In the genomic region with DNA sequence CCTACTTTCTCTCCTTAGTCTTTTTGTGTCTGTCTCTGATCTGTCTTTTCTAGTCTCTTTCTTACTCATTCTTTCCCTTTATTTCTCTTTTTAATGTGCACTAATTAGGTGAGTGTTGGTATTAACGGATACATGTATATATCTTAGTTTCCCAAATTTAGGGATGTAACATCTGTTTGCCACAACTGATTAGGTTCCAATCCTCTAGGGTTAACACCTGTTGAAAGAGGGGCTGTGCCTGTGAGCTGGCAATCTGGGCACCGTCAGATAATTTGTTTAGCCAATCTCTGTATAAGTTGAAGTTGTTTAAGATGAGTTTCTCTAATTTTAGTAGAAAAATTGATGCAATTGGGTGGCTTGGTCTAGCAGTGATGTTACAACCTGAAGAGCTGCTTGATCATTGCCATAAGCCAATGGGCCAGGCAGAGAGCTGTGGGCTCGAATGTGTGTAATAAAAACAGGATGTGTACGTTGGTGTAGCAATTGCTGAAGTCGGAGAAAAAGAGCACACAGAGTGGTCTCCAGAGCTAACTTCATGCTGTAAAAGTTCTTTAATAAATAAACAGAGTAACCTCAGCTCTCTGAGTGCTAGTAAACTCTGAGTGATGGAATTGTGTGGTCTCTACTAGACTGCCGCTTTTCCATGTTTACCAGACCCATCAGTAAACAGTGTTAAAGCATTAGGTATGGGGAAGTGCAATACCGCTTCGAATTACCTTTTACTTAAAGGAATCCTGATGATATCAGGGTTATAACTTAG, we compare ENCODE assay signal across 9 cellular contexts. TPM values are rescaled to one million over a fixed set of nuclear protein-coding genes. Genes with fewer than 3 reads are reported as not detected.
DNase-seq lines count a peak whose midpoint lies in the region; ATAC-seq and TF ChIP-seq lines count a peak whose summit lies in the region.
"Had no signal": no experiment of that assay in that cellular context is flagged by ENCODE, and none has a peak within 500 bp of the region (broad histone marks: within the 10 kb centered on the region; RNA-seq: fewer than 3 reads in every experiment).

No MANE protein-coding gene starts in this region.

- H3K27ac Mint-ChIP-seq in activated CD8-positive, alpha-beta memory T cell treated with anti-CD3 and anti-CD28 coated beads, Interleukin-2, amount 10 ng/mL, durations not matched to agents 7 days and 5 days = peak overlapping the region; percentile 92
- peak overlapping the region; percentile 86 for H3K27ac Mint-ChIP-seq in stimulated activated naive CD8-positive, alpha-beta T cell treated with anti-CD3 and anti-CD28 coated beads, Interleukin-15, Interleukin-2, amounts not matched to agents 100 ng/mL and 50 ng/mL, for 24 hours

- peaks cover 36% of the 10 kb centered on the region for H3K4me1 Mint-ChIP-seq in activated CD8-positive, alpha-beta memory T cell treated with anti-CD3 and anti-CD28 coated beads, Interleukin-2, amount 10 ng/mL, durations not matched to agents 7 days and 5 days
- H3K4me1 Mint-ChIP-seq in stimulated activated naive CD8-positive, alpha-beta T cell treated with anti-CD3 and anti-CD28 coated beads, Interleukin-15, Interleukin-2, amounts not matched to agents 100 ng/mL and 50 ng/mL, for 24 hours (ENCODE audit: low read depth) = peaks cover 57% of the 10 kb centered on the region

- peak; percentile 31 for ATAC-seq in activated CD8-positive, alpha-beta memory T cell treated with anti-CD3 and anti-CD28 coated beads, Interleukin-2, amount 10 ng/mL, durations not matched to agents 7 days and 5 days
- no peak for ATAC-seq in HG02938 (IDR thresholded peaks at IDR 0.05; ENCODE audit: unreplicated experiment)

- no peaks in the 10 kb centered on the region for H3K36me3 Mint-ChIP-seq in activated CD8-positive, alpha-beta memory T cell treated with anti-CD3 and anti-CD28 coated beads, Interleukin-2, amount 10 ng/mL, durations not matched to agents 7 days and 5 days
- H3K36me3 Mint-ChIP-seq in stimulated activated naive CD8-positive, alpha-beta T cell treated with anti-CD3 and anti-CD28 coated beads, Interleukin-15, Interleukin-2, amounts not matched to agents 100 ng/mL and 50 ng/mL, for 24 hours (ENCODE audit: low read depth) = no peaks in the 10 kb centered on the region

- peak overlapping the region; percentile 52 for H3K4me3 ChIP-seq in epithelial cell of proximal tubule (ENCODE audit: low read depth, low read length)

- no peaks in the 10 kb centered on the region for H3K9me3 Mint-ChIP-seq in activated CD8-positive, alpha-beta memory T cell treated with anti-CD3 and anti-CD28 coated beads, Interleukin-2, amount 10 ng/mL, durations not matched to agents 7 days and 5 days (ENCODE audit: low read depth)
- no peaks in the 10 kb centered on the region for H3K9me3 Mint-ChIP-seq in stimulated activated naive CD8-positive, alpha-beta T cell treated with anti-CD3 and anti-CD28 coated beads, Interleukin-15, Interleukin-2, amounts not matched to agents 100 ng/mL and 50 ng/mL, for 24 hours

- CTCF ChIA-PET in activated CD8-positive, alpha-beta memory T cell treated with anti-CD3 and anti-CD28 coated beads, Interleukin-2, amount 10 ng/mL, durations not matched to agents 7 days and 5 days (lab: Charles Lee) = interaction anchor here (0.9 to 3.7 kb wide), 10 partner anchors 9 to 176 kb away, joined by 3 to 22 read pairs (median 4); a partner anchor contains a TSS

- no peak for TF ChIP-seq CTCF in VCaP (conservative IDR thresholded peaks at IDR 0.05)
- no peak for TF ChIP-seq CTCF in epithelial cell of proximal tubule (conservative IDR thresholded peaks at IDR 0.05; ENCODE audit: low read depth, low read length)

- peak overlapping the region; percentile 89 for H3K27ac ChIP-seq in VCaP

- peak; percentile 61 for DNase-seq in activated CD8-positive, alpha-beta memory T cell treated with anti-CD3 and anti-CD28 coated beads, Interleukin-2, amount 10 ng/mL, durations not matched to agents 7 days and 5 days
- no peak for DNase-seq in activated CD8-positive, alpha-beta memory T cell treated with anti-CD3 and anti-CD28 coated beads, Interleukin-2, amount 50 U/mL, for 4 hours
- DNase-seq in epithelial cell of proximal tubule (ENCODE audit: low read depth) (no peak), NCI-H526 (lab: John Stamatoyannopoulos, UW) (no peak), amygdala (lab: John Stamatoyannopoulos, UW) (no peak)
- DNase-seq: NCI-H748 treated with DMSO at 0.1 percent for 48 hours had no signal

- H3K27me3 Mint-ChIP-seq in activated CD8-positive, alpha-beta memory T cell treated with anti-CD3 and anti-CD28 coated beads, Interleukin-2, amount 10 ng/mL, durations not matched to agents 7 days and 5 days = no peaks in the 10 kb centered on the region
- H3K27me3 Mint-ChIP-seq in stimulated activated naive CD8-positive, alpha-beta T cell treated with anti-CD3 and anti-CD28 coated beads, Interleukin-15, Interleukin-2, amounts not matched to agents 100 ng/mL and 50 ng/mL, for 24 hours = no peaks in the 10 kb centered on the region

- H3K4me3 Mint-ChIP-seq in activated CD8-positive, alpha-beta memory T cell treated with anti-CD3 and anti-CD28 coated beads, Interleukin-2, amount 10 ng/mL, durations not matched to agents 7 days and 5 days = peak overlapping the region; percentile 76
- peak overlapping the region; percentile 86 for H3K4me3 Mint-ChIP-seq in stimulated activated naive CD8-positive, alpha-beta T cell treated with anti-CD3 and anti-CD28 coated beads, Interleukin-15, Interleukin-2, amounts not matched to agents 100 ng/mL and 50 ng/mL, for 24 hours

RNA-seq across cellular contexts. Expression of a gene that starts 18.3 kb away (rescaled TPM):
- total RNA-seq in activated CD8-positive, alpha-beta memory T cell treated with anti-CD3 and anti-CD28 coated beads, Interleukin-2, amount 10 ng/mL, durations not matched to agents 7 days and 5 days = under 1 TPM in 1 of 2 experiments, not detected in 1; 0.21 TPM
- total RNA-seq in epithelial cell of proximal tubule = not detected in 2 replicates

RNA-seq across cellular contexts. Expression of a gene that starts 29.7 kb away (rescaled TPM):
- 10 to 100 TPM; 40.9 to 47.3 TPM for total RNA-seq in activated CD8-positive, alpha-beta memory T cell treated with anti-CD3 and anti-CD28 coated beads, Interleukin-2, amount 10 ng/mL, durations not matched to agents 7 days and 5 days
- 38.9 and 50.6 TPM in 2 replicates for total RNA-seq in epithelial cell of proximal tubule
